Comparison of ENCODE assay signal across 6 cellular contexts in genomic region chr1:156750191-156750931, GRCh38. TPM values are rescaled to one million over a fixed set of nuclear protein-coding genes. Genes with fewer than 3 reads are reported as not detected.
A peak's percentile ranks its signal among the peaks of the same experiment; 100 is the strongest.
DNase-seq lines count a peak whose midpoint lies in the region; ATAC-seq and TF ChIP-seq lines count a peak whose summit lies in the region.

No MANE protein-coding gene starts in this region.

- H3K36me3 ChIP-seq in gastroesophageal sphincter: peaks cover 0 to under 1% of the 10 kb centered on the region in 2 donors

- H3K27ac ChIP-seq in gastroesophageal sphincter: peak overlapping the region; percentile 92 to 100 (median 98)

- no peak for ATAC-seq in gastroesophageal sphincter
- peak in 1 of 2 donors; percentile 6 for ATAC-seq in stimulated activated naive B cell treated with anti-CD40 and anti-IgM and Interleukin-4, amounts not matched to agents 10 μg/mL and 1 μg/mL and 100 μg/mL, for 72 hours (replicated peaks)

- peak overlapping the region; percentile 96 for H3K27ac Mint-ChIP-seq in T-helper 2 cell treated with Interferon-gamma antibody and Interleukin-4, amounts not matched to agents 5 μg/mL and 100 μg/mL, for 36 hours
- H3K27ac Mint-ChIP-seq in stimulated activated naive B cell treated with anti-CD40 and anti-IgM and Interleukin-4, amounts not matched to agents 10 μg/mL and 1 μg/mL and 100 μg/mL, for 72 hours: peak overlapping the region; percentile 94

- H3K4me1 ChIP-seq in gastroesophageal sphincter: peaks cover 3 to 63% (median 39%) of the 10 kb centered on the region in 3 donors

- no peak for TF ChIP-seq CTCF in gastroesophageal sphincter (IDR thresholded peaks at IDR 0.05)

- peaks cover 30% of the 10 kb centered on the region for H3K36me3 Mint-ChIP-seq in T-helper 2 cell treated with Interferon-gamma antibody and Interleukin-4, amounts not matched to agents 5 μg/mL and 100 μg/mL, for 36 hours (ENCODE audit: low read depth)
- peaks cover 26 to 49% of the 10 kb centered on the region in 2 donors for H3K36me3 Mint-ChIP-seq in stimulated activated naive B cell treated with anti-CD40 and anti-IgM and Interleukin-4, amounts not matched to agents 10 μg/mL and 1 μg/mL and 100 μg/mL, for 72 hours

- WGBS in gastroesophageal sphincter (ENCODE audit: low coverage in 1 of 2), 2 donors: 0 to 4% methylated on average over 4 to 15 of the region's 16 CpGs

- DNase-seq in HK-2 (ENCODE audit: unreplicated experiment): peak; percentile 48
- peak; percentile 37 for DNase-seq in T-helper 2 cell treated with Interferon-gamma antibody and Interleukin-4, amounts not matched to agents 5 μg/mL and 100 μg/mL, for 36 hours (ENCODE audit: low spot score)
- DNase-seq in stimulated activated naive B cell treated with anti-CD40 and anti-IgM and Interleukin-4, amounts not matched to agents 10 μg/mL and 1 μg/mL and 100 μg/mL, for 72 hours: no peak
- no peak for DNase-seq in cerebellar cortex (ENCODE audit: low spot score)
- DNase-seq in NCI-H345 (lab: John Stamatoyannopoulos, UW): no peak

- peak overlapping the region; percentile 98 for H3K4me3 Mint-ChIP-seq in T-helper 2 cell treated with Interferon-gamma antibody and Interleukin-4, amounts not matched to agents 5 μg/mL and 100 μg/mL, for 36 hours
- H3K4me3 Mint-ChIP-seq in stimulated activated naive B cell treated with anti-CD40 and anti-IgM and Interleukin-4, amounts not matched to agents 10 μg/mL and 1 μg/mL and 100 μg/mL, for 72 hours: peak overlapping the region; percentile 79 to 92

- H3K4me3 ChIP-seq in gastroesophageal sphincter: peak overlapping the region; percentile 97 to 98

- H3K9me3 Mint-ChIP-seq in T-helper 2 cell treated with Interferon-gamma antibody and Interleukin-4, amounts not matched to agents 5 μg/mL and 100 μg/mL, for 36 hours: no peaks in the 10 kb centered on the region
- no peaks in the 10 kb centered on the region for H3K9me3 Mint-ChIP-seq in stimulated activated naive B cell treated with anti-CD40 and anti-IgM and Interleukin-4, amounts not matched to agents 10 μg/mL and 1 μg/mL and 100 μg/mL, for 72 hours

- TF ChIP-seq POLR2A in gastroesophageal sphincter (IDR thresholded peaks at IDR 0.05): no peak

- TF ChIP-seq EP300 in gastroesophageal sphincter (IDR thresholded peaks at IDR 0.05): no peak

- peaks cover 52% of the 10 kb centered on the region for H3K4me1 Mint-ChIP-seq in T-helper 2 cell treated with Interferon-gamma antibody and Interleukin-4, amounts not matched to agents 5 μg/mL and 100 μg/mL, for 36 hours (ENCODE audit: low read depth)
- peaks cover 52 to 68% of the 10 kb centered on the region in 2 donors for H3K4me1 Mint-ChIP-seq in stimulated activated naive B cell treated with anti-CD40 and anti-IgM and Interleukin-4, amounts not matched to agents 10 μg/mL and 1 μg/mL and 100 μg/mL, for 72 hours

- no peaks in the 10 kb centered on the region for H3K9me3 ChIP-seq in gastroesophageal sphincter

- H3K27me3 ChIP-seq in gastroesophageal sphincter: no peaks in the 10 kb centered on the region

- H3K27me3 Mint-ChIP-seq in T-helper 2 cell treated with Interferon-gamma antibody and Interleukin-4, amounts not matched to agents 5 μg/mL and 100 μg/mL, for 36 hours (ENCODE audit: low read depth): no peaks in the 10 kb centered on the region
- no peaks in the 10 kb centered on the region for H3K27me3 Mint-ChIP-seq in stimulated activated naive B cell treated with anti-CD40 and anti-IgM and Interleukin-4, amounts not matched to agents 10 μg/mL and 1 μg/mL and 100 μg/mL, for 72 hours

RNA-seq across cellular contexts. Expression of gene HDGF, which starts 1.1 kb away (rescaled TPM):
- 100 to 1,000 TPM; 138 to 237 (median 186) TPM for total RNA-seq in gastroesophageal sphincter

RNA-seq across cellular contexts. Expression of gene MRPL24, which starts 9.5 kb away (rescaled TPM):
- 10 to 100 TPM; 50.6 to 84.2 (median 69.9) TPM for total RNA-seq in gastroesophageal sphincter

RNA-seq across cellular contexts. Expression of gene PRCC, which starts 17.0 kb away (rescaled TPM):
- total RNA-seq in gastroesophageal sphincter: 10 to 100 TPM; 33.4 to 41.0 (median 33.9) TPM

RNA-seq across cellular contexts. Expression of gene ISG20L2, which starts 21.8 kb away (rescaled TPM):
- total RNA-seq in gastroesophageal sphincter: 10 to 100 TPM; 14.5 to 18.4 (median 17.0) TPM

RNA-seq across cellular contexts. Expression of gene METTL25B, which starts 22.1 kb away (rescaled TPM):
- 10 to 100 TPM in 3 of 4 donors, 1 to 10 TPM in 1; 8.4 to 29.0 (median 17.4) TPM for total RNA-seq in gastroesophageal sphincter

Comparison
In these comparisons a context has a peak if more than half of its experiments do, and no peak if none do; other contexts are left out.
1. DNase-seq: peak in HK-2 (single experiment) and T-helper 2 cell treated with Interferon-gamma antibody and Interleukin-4, amounts not matched to agents 5 μg/mL and 100 μg/mL, for 36 hours (single experiment); none in stimulated activated naive B cell treated with anti-CD40 and anti-IgM and Interleukin-4, amounts not matched to agents 10 μg/mL and 1 μg/mL and 100 μg/mL, for 72 hours (single experiment), cerebellar cortex (single experiment) and NCI-H345 (single experiment).